11 cellular contexts compared by ENCODE assay signal in the genomic region with DNA sequence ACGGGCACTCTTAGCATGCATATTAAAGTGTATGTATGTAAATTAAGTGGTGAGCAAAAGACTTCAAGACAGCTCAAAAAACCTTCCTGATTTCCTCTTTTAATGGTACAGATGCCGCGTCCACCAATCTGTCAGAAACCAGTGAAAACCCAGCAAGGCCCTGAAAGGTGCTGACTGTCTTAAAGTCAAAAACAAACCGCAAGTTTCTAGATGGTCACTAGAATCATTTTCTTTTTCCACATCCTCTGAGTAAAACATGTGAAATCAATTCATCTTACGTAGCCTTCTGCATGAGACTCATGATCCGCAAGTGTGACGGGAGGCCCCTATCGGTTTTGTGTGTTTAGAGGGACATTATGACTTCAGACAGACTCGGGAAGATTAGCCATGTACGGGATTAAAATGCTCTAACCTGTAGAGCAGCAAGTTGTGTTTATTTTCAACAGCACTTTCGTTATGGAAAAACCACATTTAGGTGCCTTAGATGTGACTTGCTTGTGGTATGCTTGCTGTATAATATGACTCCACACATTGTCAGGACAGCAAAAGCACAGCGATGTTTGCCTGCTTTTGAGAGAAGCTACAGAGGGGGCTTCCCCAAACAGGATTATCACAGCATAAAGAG.
A peak's percentile ranks its signal among the peaks of the same experiment; 100 is the strongest.
DNase-seq lines count a peak whose midpoint lies in the region; ATAC-seq and TF ChIP-seq lines count a peak whose summit lies in the region.
"Had no signal": no experiment of that assay in that cellular context is flagged by ENCODE, and none has a peak within 500 bp of the region (broad histone marks: within the 10 kb centered on the region; RNA-seq: fewer than 3 reads in every experiment).

No MANE protein-coding gene starts in this region.

- H3K4me3 ChIP-seq in Caco-2 (ENCODE audit: low read depth, low read length): no peak overlapping the region

- H3K36me3 ChIP-seq in Caco-2 (ENCODE audit: control insufficient read depth, insufficient read depth, low read length): no peaks in the 10 kb centered on the region

- no TSS peak for BruUV-seq in Caco-2 (replicated peaks; lab: Mats Ljungman, UMichigan)

- peaks cover 20 to 61% of the 10 kb centered on the region in 2 donors for H3K36me3 Mint-ChIP-seq in stimulated activated naive B cell treated with anti-CD40 and anti-IgM and Interleukin-4, amounts not matched to agents 10 μg/mL and 1 μg/mL and 100 μg/mL, for 72 hours
- peaks cover 32% of the 10 kb centered on the region for H3K36me3 Mint-ChIP-seq in Caco-2 (ENCODE audit: insufficient read depth, unreplicated experiment)

- H3K4me1 ChIP-seq in Caco-2: no peaks in the 10 kb centered on the region

- no peaks in the 10 kb centered on the region for H3K27me3 ChIP-seq in Caco-2 (replicated peaks; ENCODE audit: control insufficient read depth, insufficient read depth, low read length)

- H3K27ac Mint-ChIP-seq in stimulated activated naive B cell treated with anti-CD40 and anti-IgM and Interleukin-4, amounts not matched to agents 10 μg/mL and 1 μg/mL and 100 μg/mL, for 72 hours: peak overlapping the region; percentile 56
- H3K27ac Mint-ChIP-seq in Caco-2 (ENCODE audit: unreplicated experiment): no peak overlapping the region
- H3K27ac Mint-ChIP-seq: type B pancreatic cell had no signal

- intact Hi-C loops in Caco-2 (cut with micrococcal nuclease; ENCODE audit: unreplicated experiment): no loop called here

- peak overlapping the region; percentile 5 to 23 for H3K4me3 Mint-ChIP-seq in stimulated activated naive B cell treated with anti-CD40 and anti-IgM and Interleukin-4, amounts not matched to agents 10 μg/mL and 1 μg/mL and 100 μg/mL, for 72 hours
- no peak overlapping the region for H3K4me3 Mint-ChIP-seq in Caco-2 (ENCODE audit: unreplicated experiment)
- H3K4me3 Mint-ChIP-seq: type B pancreatic cell had no signal

- H3K27me3 Mint-ChIP-seq in stimulated activated naive B cell treated with anti-CD40 and anti-IgM and Interleukin-4, amounts not matched to agents 10 μg/mL and 1 μg/mL and 100 μg/mL, for 72 hours: no peaks in the 10 kb centered on the region
- no peaks in the 10 kb centered on the region for H3K27me3 Mint-ChIP-seq in Caco-2 (ENCODE audit: insufficient read depth, unreplicated experiment)
- H3K27me3 Mint-ChIP-seq: type B pancreatic cell had no signal

- ATAC-seq in HG02588 (IDR thresholded peaks at IDR 0.05; ENCODE audit: unreplicated experiment): peak; percentile 89
- ATAC-seq in HG03565 (IDR thresholded peaks at IDR 0.05; ENCODE audit: unreplicated experiment): peak; percentile 96
- ATAC-seq in stimulated activated naive B cell treated with anti-CD40 and anti-IgM and Interleukin-4, amounts not matched to agents 10 μg/mL and 1 μg/mL and 100 μg/mL, for 72 hours (replicated peaks): peak; percentile 89 to 92

- H3K4me1 Mint-ChIP-seq in stimulated activated naive B cell treated with anti-CD40 and anti-IgM and Interleukin-4, amounts not matched to agents 10 μg/mL and 1 μg/mL and 100 μg/mL, for 72 hours: peaks cover 39 to 47% of the 10 kb centered on the region in 2 donors
- H3K4me1 Mint-ChIP-seq in Caco-2 (ENCODE audit: low read depth, unreplicated experiment): peaks cover 6% of the 10 kb centered on the region

- CTCF ChIA-PET in HEK293T (lab: Yijun Ruan, JAX) (no interaction called here), Caco-2 (lab: Charles Lee) (no interaction called here)

- peaks cover 0 to 3% of the 10 kb centered on the region in 2 donors for H3K9me3 Mint-ChIP-seq in stimulated activated naive B cell treated with anti-CD40 and anti-IgM and Interleukin-4, amounts not matched to agents 10 μg/mL and 1 μg/mL and 100 μg/mL, for 72 hours
- peaks cover 9% of the 10 kb centered on the region for H3K9me3 Mint-ChIP-seq in Caco-2 (ENCODE audit: unreplicated experiment)

- TF ChIP-seq CTCF in Caco-2 (IDR thresholded peaks at IDR 0.05; ENCODE audit: insufficient read depth in 1 of 2, low read depth in 1 of 2, low read length in 1 of 2, severe bottlenecking in 1 of 2, unreplicated experiment in 1 of 2): no peak

- POLR2A ChIA-PET in HEK293T (lab: Yijun Ruan, JAX): no interaction called here
- POLR2A ChIA-PET in Caco-2 (lab: Charles Lee): no interaction called here

- peak; percentile 31 for DNase-seq in stimulated activated CD4-positive, alpha-beta T cell treated with anti-CD3 and anti-CD28 coated beads, Interleukin-15, amount 100 ng/mL, for 24 hours
- DNase-seq in stimulated activated CD4-positive, alpha-beta T cell treated with anti-CD3 and anti-CD28 coated beads, Interleukin-4, amount 100 ng/mL, for 4 hours: no peak
- DNase-seq in stimulated activated naive B cell treated with anti-CD40 and anti-IgM and Interleukin-4, amounts not matched to agents 10 μg/mL and 1 μg/mL and 100 μg/mL, for 72 hours: peak; percentile 33
- no peak for DNase-seq in HEK293T (ENCODE audit: extremely low spot score)
- DNase-seq in NCI-H1092 (lab: John Stamatoyannopoulos, UW): no peak
- DNase-seq in Caco-2: no peak
- DNase-seq: activated CD8-positive, alpha-beta memory T cell treated with anti-CD3 and anti-CD28 coated beads, Interleukin-2, amount 50 U/mL, for 4 hours; NCI-H526 had no signal

- H3K9me3 ChIP-seq in Caco-2: no peaks in the 10 kb centered on the region

TF ChIP-seq in HEK293T, 16 proteins besides CTCF, POLR2A, EP300 and RAD21:
- no peak for TF ChIP-seq SUZ12 (IDR thresholded peaks at IDR 0.05)
- no peak for TF ChIP-seq ARNT (IDR thresholded peaks at IDR 0.05)
- no peak for TF ChIP-seq FOXM1 (IDR thresholded peaks at IDR 0.05; ENCODE audit: borderline replicate concordance)

Comparison
In these comparisons a context has a peak if more than half of its experiments do, and no peak if none do; other contexts are left out.
1. DNase-seq: peak in stimulated activated CD4-positive, alpha-beta T cell treated with anti-CD3 and anti-CD28 coated beads, Interleukin-15, amount 100 ng/mL, for 24 hours (single experiment) and stimulated activated naive B cell treated with anti-CD40 and anti-IgM and Interleukin-4, amounts not matched to agents 10 μg/mL and 1 μg/mL and 100 μg/mL, for 72 hours (single experiment); none in stimulated activated CD4-positive, alpha-beta T cell treated with anti-CD3 and anti-CD28 coated beads, Interleukin-4, amount 100 ng/mL, for 4 hours (0 of 2), HEK293T (single experiment), NCI-H1092 (single experiment) and Caco-2 (0 of 2).
2. Peak in every context shown above with its lines, with median percentiles within 50 percentile points of each other: ATAC-seq.